Comparison of ENCODE assay signal across 11 cellular contexts in genomic region chr12:6279256-6279628, GRCh38. TPM values are rescaled to one million over a fixed set of nuclear protein-coding genes. Genes with fewer than 3 reads are reported as not detected.
DNase-seq lines count a peak whose midpoint lies in the region; ATAC-seq and TF ChIP-seq lines count a peak whose summit lies in the region.
"Had no signal": no experiment of that assay in that cellular context is flagged by ENCODE, and none has a peak within 500 bp of the region (broad histone marks: within the 10 kb centered on the region; RNA-seq: fewer than 3 reads in every experiment).

No MANE protein-coding gene starts in this region.

- H3K27ac Mint-ChIP-seq in CD8-positive, alpha-beta memory T cell, result no peak overlapping the region
- H3K27ac Mint-ChIP-seq: activated T-helper 2 cell treated with anti-CD3 and anti-CD28 coated beads, Interferon-gamma antibody, Interleukin-2, Interleukin-4, amounts not matched to agents 10 μg/mL and 5 μg/mL and 100 μg/mL, durations not matched to agents 14 hours and 24 hours and 36 hours had no signal

- no peaks in the 10 kb centered on the region for H3K36me3 Mint-ChIP-seq in CD8-positive, alpha-beta memory T cell

- H3K9me2 ChIP-seq in PC-9 (ENCODE audit: insufficient read depth), result no peaks in the 10 kb centered on the region

- H3K4me3 Mint-ChIP-seq in CD8-positive, alpha-beta memory T cell, result peak overlapping the region in 6 of 7 donors; percentile 20 to 55 (median 48)

- H3K9me3 Mint-ChIP-seq in CD8-positive, alpha-beta memory T cell, result peaks cover 0 to 2% (median 0%) of the 10 kb centered on the region in 5 donors
- H3K9me3 Mint-ChIP-seq: activated T-helper 2 cell treated with anti-CD3 and anti-CD28 coated beads, Interferon-gamma antibody, Interleukin-2, Interleukin-4, amounts not matched to agents 10 μg/mL and 5 μg/mL and 100 μg/mL, durations not matched to agents 14 hours and 24 hours and 36 hours had no signal

- H3K27me3 Mint-ChIP-seq in CD8-positive, alpha-beta memory T cell, result peaks cover 20 to 52% of the 10 kb centered on the region in 2 donors

- TF ChIP-seq EP300 in gastroesophageal sphincter (IDR thresholded peaks at IDR 0.05), result no peak

- peak overlapping the region; percentile 65 for H3K4me2 ChIP-seq in PC-9

- H3K4me3 ChIP-seq in CD8-positive, alpha-beta memory T cell (ENCODE audit: low read length), result no peak overlapping the region
- H3K4me3 ChIP-seq in PC-9, result peak overlapping the region; percentile 47; the same call in 1 of the 2 replicates
- H3K4me3 ChIP-seq in gastroesophageal sphincter, result peak overlapping the region in 1 of 2 donors; percentile 63
- H3K4me3 ChIP-seq in psoas muscle, result peak overlapping the region; percentile 71

- no TSS peak for BruUV-seq in PC-9 (replicated peaks; lab: Mats Ljungman, UMichigan)

- no peaks in the 10 kb centered on the region for H3K36me3 ChIP-seq in CD8-positive, alpha-beta memory T cell (ENCODE audit: insufficient read depth, low read length)
- H3K36me3 ChIP-seq in PC-9 (ENCODE audit: low read depth) (no peaks in the 10 kb centered on the region), gastroesophageal sphincter (no peaks in the 10 kb centered on the region), psoas muscle (ENCODE audit: insufficient read depth in 1 of 2, low read depth in 1 of 2) (no peaks in the 10 kb centered on the region)
- H3K36me3 ChIP-seq: SJCRH30 had no signal

- ATAC-seq in gastroesophageal sphincter, result no peak
- ATAC-seq in psoas muscle, result no peak

- H3K27me3 ChIP-seq in CD8-positive, alpha-beta memory T cell (ENCODE audit: insufficient read depth, low read length, poor library complexity, severe bottlenecking), result no peaks in the 10 kb centered on the region
- H3K27me3 ChIP-seq in PC-9 (ENCODE audit: insufficient read depth, low read depth) (no peaks in the 10 kb centered on the region), gastroesophageal sphincter (no peaks in the 10 kb centered on the region), psoas muscle (ENCODE audit: insufficient read depth in 3 of 3, low read length in 2 of 3) (no peaks in the 10 kb centered on the region)
- H3K27me3 ChIP-seq: SJCRH30 had no signal

- no peaks in the 10 kb centered on the region for H3K79me2 ChIP-seq in PC-9 (ENCODE audit: low read depth)

- 90% methylated on average over 2 of the region's 12 CpGs; no CpG with 5 or more reads in 1 of the 2 donors for WGBS in gastroesophageal sphincter (ENCODE audit: low coverage in 1 of 2), 2 donors
- 89 to 93% (median 90%) methylated on average over 12 of the region's 12 CpGs for WGBS in psoas muscle, 3 donors

- no peak overlapping the region for H3K27ac ChIP-seq in CD8-positive, alpha-beta memory T cell (ENCODE audit: low read depth, low read length)
- H3K27ac ChIP-seq in PC-9 (peak overlapping the region; percentile 93), gastroesophageal sphincter (peak overlapping the region; percentile 31 to 96 (median 94)), psoas muscle (no peak overlapping the region)

- H3K9me3 ChIP-seq in CD8-positive, alpha-beta memory T cell (ENCODE audit: low read length), result no peaks in the 10 kb centered on the region
- H3K9me3 ChIP-seq in PC-9 (ENCODE audit: insufficient read depth, low read depth) (no peaks in the 10 kb centered on the region), gastroesophageal sphincter (no peaks in the 10 kb centered on the region), psoas muscle (no peaks in the 10 kb centered on the region)
- H3K9me3 ChIP-seq: SJCRH30 had no signal

- no peak for TF ChIP-seq CTCF in PC-9 (conservative IDR thresholded peaks at IDR 0.05)
- no peak for TF ChIP-seq CTCF in gastroesophageal sphincter (IDR thresholded peaks at IDR 0.05)
- TF ChIP-seq CTCF in psoas muscle (IDR thresholded peaks at IDR 0.05), result no peak

- H2AFZ ChIP-seq in PC-9, result no peak overlapping the region

- POLR2A ChIA-PET in CD8-positive, alpha-beta memory T cell (lab: Charles Lee), result no interaction called here
- POLR2A ChIA-PET in PC-9 (lab: Charles Lee; ENCODE audit: unreplicated experiment), result interaction anchor here (0.5 to 1.8 kb wide), 18 partner anchors 8 to 215 kb away, joined by 3 to 11 read pairs (median 5); partner anchors contain the start of gene CD9

- DNase-seq in CD8-positive, alpha-beta memory T cell, result no peak
- DNase-seq in PC-9, result no peak
- DNase-seq in psoas muscle, result no peak
- no peak for DNase-seq in dermis blood vessel endothelial cell
- no peak for DNase-seq in A172 (ENCODE audit: low spot score)
- DNase-seq in GM19238 (ENCODE audit: insufficient read length, low spot score), result no peak
- no peak for DNase-seq in stimulated activated naive CD4-positive, alpha-beta T cell (lab: John Stamatoyannopoulos, UW)

- H3K4me1 Mint-ChIP-seq in CD8-positive, alpha-beta memory T cell, result peaks cover 5 to 11% (median 7%) of the 10 kb centered on the region in 3 donors

- peaks cover 4% of the 10 kb centered on the region for H3K4me1 ChIP-seq in CD8-positive, alpha-beta memory T cell (ENCODE audit: insufficient read depth, low read length)
- H3K4me1 ChIP-seq in PC-9 (replicated peaks; ENCODE audit: insufficient read depth) (peaks cover 72% of the 10 kb centered on the region), gastroesophageal sphincter (peaks cover 3 to 51% (median 28%) of the 10 kb centered on the region in 3 donors), psoas muscle (peaks cover 11% of the 10 kb centered on the region)

- CTCF ChIA-PET in CD8-positive, alpha-beta memory T cell (lab: Charles Lee), result interaction anchor here (0.6 to 8.3 kb wide), 21 partner anchors 8 to 290 kb away, joined by 3 to 139 read pairs (median 3); partner anchors contain the start of gene CD9
- CTCF ChIA-PET in PC-9 (lab: Charles Lee), result interaction anchor here (0.5 to 2.9 kb wide), 23 partner anchors 27 to 303 kb away, joined by 3 to 24 read pairs (median 5); no protein-coding TSS in a partner anchor

- peaks cover 49% of the 10 kb centered on the region for H3F3A ChIP-seq in PC-9 (ENCODE audit: insufficient read depth, low read depth)

- TF ChIP-seq POLR2A in gastroesophageal sphincter (IDR thresholded peaks at IDR 0.05), result no peak

- intact Hi-C loops in PC-9 (cut with micrococcal nuclease; ENCODE audit: unreplicated experiment), result loop anchor here (2.0 to 10.0 kb wide), 2 partner anchors 194 to 1954 kb away; partner anchors contain the start of gene TIGAR
- intact Hi-C loops in psoas muscle (cut with DNase I), result loop anchor here (1.0 to 5.0 kb wide), 3 partner anchors 47 to 218 kb away; no protein-coding TSS in a partner anchor

- no peaks in the 10 kb centered on the region for H4K20me1 ChIP-seq in PC-9 (ENCODE audit: insufficient read depth)

RNA-seq across cellular contexts. Expression of gene PLEKHG6, which starts 31.2 kb away (rescaled TPM):
- total RNA-seq in CD8-positive, alpha-beta memory T cell, result not detected
- polyA plus RNA-seq in CD8-positive, alpha-beta memory T cell, result 0.72 TPM
- total RNA-seq in PC-9 (2021) (86.5 and 89.9 TPM in 2 replicates), gastroesophageal sphincter (10 to 100 TPM in 1 of 4 donors, 1 to 10 TPM in 1, under 1 TPM in 2; 0.35 to 44.5 (median 1.3) TPM), psoas muscle (not detected), dermis blood vessel endothelial cell (0.09 TPM in 1 of 2 replicates, not detected in the other)
- polyA plus RNA-seq in psoas muscle, result under 1 TPM in 2 of 3 donors, not detected in 1; 0.20 to 0.39 TPM
- total RNA-seq in A172 (2014; rRNA removed; shearing (Covaris generic)), result not detected in 2 replicates
- total RNA-seq: activated T-helper 2 cell treated with anti-CD3 and anti-CD28 coated beads, Interferon-gamma antibody, Interleukin-2, Interleukin-4, amounts not matched to agents 10 μg/mL and 5 μg/mL and 100 μg/mL, durations not matched to agents 14 hours and 24 hours and 36 hours; lung microvascular endothelial cell had no signal

Comparison
In these comparisons a context has a peak if more than half of its experiments do, and no peak if none do; other contexts are left out.
1. H3K27ac ChIP-seq: peak in PC-9 (single experiment) and gastroesophageal sphincter (4 of 4); none in CD8-positive, alpha-beta memory T cell (single experiment) and psoas muscle (single experiment).